In the genomic region with DNA sequence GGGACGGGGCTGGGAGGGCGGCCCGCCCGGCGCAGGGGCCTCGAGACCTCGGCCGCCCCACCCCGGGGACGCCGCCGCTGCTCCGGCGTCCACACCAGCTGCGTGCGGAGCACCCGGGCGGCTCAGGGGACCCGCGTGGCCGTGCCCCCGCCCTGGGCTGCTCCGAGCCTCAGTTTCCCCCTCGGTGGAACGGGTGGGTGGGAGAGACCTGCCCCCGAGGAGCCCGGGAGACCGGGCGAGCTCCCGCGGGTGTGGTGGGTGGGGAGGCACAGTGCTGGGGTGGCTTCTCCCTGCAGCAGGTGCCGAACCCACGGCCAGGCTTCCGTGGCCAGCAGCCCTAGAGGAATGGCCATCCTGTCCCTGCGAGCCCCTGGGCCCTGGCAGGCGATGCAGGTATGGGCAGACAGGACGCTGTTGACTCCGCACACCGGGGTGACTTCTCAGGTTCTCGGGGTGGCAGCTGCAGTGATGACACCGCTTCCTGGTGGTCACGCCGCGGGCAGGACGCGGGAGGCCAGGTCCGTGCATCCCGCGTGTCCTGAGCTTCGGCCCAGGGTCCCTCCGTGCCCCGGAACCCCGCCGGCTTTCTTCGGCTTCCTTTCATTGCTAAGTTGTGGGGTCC, we compare ENCODE assay signal across 8 cellular contexts.
DNase-seq lines count a peak whose midpoint lies in the region; TF ChIP-seq lines count a peak whose summit lies in the region.

No MANE protein-coding gene starts in this region.

- no peaks in the 10 kb centered on the region for H3K36me3 ChIP-seq in SK-N-MC (ENCODE audit: insufficient read depth, low read length)
- H3K36me3 ChIP-seq in rectal smooth muscle tissue (ENCODE audit: control insufficient read depth, insufficient read depth, low read length), result no peaks in the 10 kb centered on the region

- TF ChIP-seq CTCF in fibroblast of pulmonary artery (IDR thresholded peaks at IDR 0.05; ENCODE audit: low read length, missing control alignments) (no peak), GM20000 (IDR thresholded peaks at IDR 0.05; ENCODE audit: extremely low read depth, missing control alignments) (no peak)

- H3K27ac ChIP-seq in SK-N-MC, result no peak overlapping the region
- no peak overlapping the region for H3K27ac ChIP-seq in rectal smooth muscle tissue (ENCODE audit: low read depth, low read length)

- peak overlapping the region; percentile 70 for H3K4me3 ChIP-seq in GM08714 (ENCODE audit: low read length)
- H3K4me3 ChIP-seq in SK-N-MC, result peak overlapping the region; percentile 72
- peak overlapping the region; percentile 67 for H3K4me3 ChIP-seq in fibroblast of pulmonary artery (replicated peaks; ENCODE audit: low read depth, low read length)
- H3K4me3 ChIP-seq in rectal smooth muscle tissue (ENCODE audit: low read length), result peak overlapping the region; percentile 66

- peak overlapping the region; percentile 37 for H3K9ac ChIP-seq in SK-N-MC (ENCODE audit: insufficient read length)
- H3K9ac ChIP-seq in rectal smooth muscle tissue (ENCODE audit: low read length), result peak overlapping the region; percentile 32

- DNase-seq in SK-N-MC (ENCODE audit: low read depth, low spot score) (no peak), fibroblast of pulmonary artery (ENCODE audit: low read depth) (no peak), NCI-H524 (lab: John Stamatoyannopoulos, UW) (no peak), NCI-H1436 (lab: John Stamatoyannopoulos, UW) (no peak), HCEC 1CT (no peak), GM20000 (ENCODE audit: low spot score) (no peak)

- no peaks in the 10 kb centered on the region for H3K27me3 ChIP-seq in rectal smooth muscle tissue (ENCODE audit: control insufficient read depth, insufficient read depth, low read length)

- H3K4me1 ChIP-seq in rectal smooth muscle tissue (ENCODE audit: control insufficient read depth, insufficient read depth, low read length), result peaks cover 2% of the 10 kb centered on the region

- no peaks in the 10 kb centered on the region for H3K9me3 ChIP-seq in SK-N-MC (ENCODE audit: low read depth, low read length)
